In genomic region chr19:11480927-11481776, GRCh38 we compare ENCODE assay signal across 8 cellular contexts. TPM values are rescaled to one million over a fixed set of nuclear protein-coding genes. Genes with fewer than 3 reads are reported as not detected.
A peak's percentile ranks its signal among the peaks of the same experiment; 100 is the strongest.
DNase-seq lines count a peak whose midpoint lies in the region; ATAC-seq and TF ChIP-seq lines count a peak whose summit lies in the region.

Gene ELAVL3, minus strand, starts transcription at chr19:11481046. Its CDS starts 438 bp downstream, at chr19:11480608.

- ATAC-seq in GM21390 (IDR thresholded peaks at IDR 0.05; ENCODE audit: unreplicated experiment) (no peak), GM19324 (IDR thresholded peaks at IDR 0.05; ENCODE audit: low FRiP score, unreplicated experiment) (no peak)

- H3K4me2 ChIP-seq in neural progenitor cell, result peak within 1 kb of the TSS; percentile 71

- peaks cover 8% of the 10 kb centered on the region for H3K36me3 Mint-ChIP-seq in neural progenitor cell

- H3K4me3 Mint-ChIP-seq in neural progenitor cell, result peak within 1 kb of the TSS; percentile 78

- no peak within 1 kb of the TSS for H3K9ac ChIP-seq in neural progenitor cell

- no peaks in the 10 kb centered on the region for H3K79me2 ChIP-seq in neural progenitor cell (ENCODE audit: low read depth)

- H3K36me3 ChIP-seq in neural progenitor cell, result no peaks in the 10 kb centered on the region

- H3K27me3 ChIP-seq in neural progenitor cell, result peaks cover 55% of the 10 kb centered on the region

- H3K9me3 Mint-ChIP-seq in neural progenitor cell, result peaks cover 3% of the 10 kb centered on the region

- H4K20me1 ChIP-seq in neural progenitor cell (ENCODE audit: low read depth), result peaks cover 40% of the 10 kb centered on the region

- DNase-seq in DMS153 (lab: John Stamatoyannopoulos, UW), result peak; percentile 48
- DNase-seq in NCI-H1105 treated with DMSO at 0.1 percent for 48 hours (lab: John Stamatoyannopoulos, UW), result peak; percentile 76
- peak in 53 of 56 donors; percentile 19 to 85 (median 60) for DNase-seq in amygdala (lab: John Stamatoyannopoulos, UW)
- DNase-seq in neural progenitor cell (ENCODE audit: low spot score), result peak; percentile 72
- DNase-seq in OCI-M2 (lab: John Stamatoyannopoulos, UW; ENCODE audit: unreplicated experiment), result no peak
- DNase-seq in GM10266 (ENCODE audit: extremely low spot score), result no peak

- no peak within 1 kb of the TSS for H3K27ac Mint-ChIP-seq in neural progenitor cell

- no peaks in the 10 kb centered on the region for H3K9me3 ChIP-seq in neural progenitor cell (ENCODE audit: low read depth)

- H3K4me1 ChIP-seq in neural progenitor cell, result peaks cover 3% of the 10 kb centered on the region

- peaks cover 16% of the 10 kb centered on the region for H3K4me1 Mint-ChIP-seq in neural progenitor cell

- peaks cover 22% of the 10 kb centered on the region for H3F3A ChIP-seq in neural progenitor cell (ENCODE audit: low read depth)

- H3K27ac ChIP-seq in neural progenitor cell, result no peak within 1 kb of the TSS

- peak within 1 kb of the TSS; percentile 27 for H3K4me3 ChIP-seq in neural progenitor cell

- H3K27me3 Mint-ChIP-seq in neural progenitor cell (ENCODE audit: insufficient read depth, low read depth), result peaks cover 36% of the 10 kb centered on the region

- no peak for TF ChIP-seq CTCF in neural progenitor cell (IDR thresholded peaks at IDR 0.05)
- TF ChIP-seq CTCF in GM10266 (IDR thresholded peaks at IDR 0.05; ENCODE audit: control insufficient read depth, insufficient read depth, low read depth, missing control alignments), result no peak

- H2AFZ ChIP-seq in neural progenitor cell (replicated peaks), result no peak within 1 kb of the TSS

RNA-seq across cellular contexts. Expression of gene ELAVL3, which starts in this region (rescaled TPM):
- 0.15 TPM in 1 of 2 replicates, not detected in the other for total RNA-seq in neural progenitor cell (ENCODE audit: low replicate concordance)

Comparison
In these comparisons a context has a peak if more than half of its experiments do, and no peak if none do; other contexts are left out.
1. Peak in DNase-seq, H3K4me3 ChIP-seq and H3K4me2 ChIP-seq in neural progenitor cell; RNA of the gene not detected or under 1 TPM.
2. DNase-seq: peak in DMS153 (single experiment), NCI-H1105 treated with DMSO at 0.1 percent for 48 hours (single experiment) and amygdala (53 of 56); none in OCI-M2 (single experiment) and GM10266 (single experiment).